ENCODE assay signal across 22 cellular contexts in the genomic region with DNA sequence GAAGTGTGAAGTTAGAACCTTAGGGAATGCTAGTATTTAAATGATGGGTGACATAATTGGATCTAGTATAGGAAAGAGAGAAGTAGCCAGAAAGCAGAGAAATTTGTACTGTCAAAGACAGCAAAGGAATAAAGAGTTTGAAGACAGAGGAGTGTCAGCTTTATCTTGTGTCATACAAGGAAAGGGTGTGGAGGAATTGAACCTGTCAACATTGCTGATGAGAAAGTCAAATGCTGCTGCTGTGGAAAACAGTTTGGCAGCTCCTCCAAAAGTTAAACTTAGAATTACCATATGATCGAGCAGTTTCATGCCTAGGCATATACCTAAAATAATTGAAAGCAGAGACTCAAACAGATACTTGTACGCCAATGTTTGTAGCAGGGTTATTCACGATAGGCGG.
DNase-seq lines count a peak whose midpoint lies in the region; ATAC-seq and TF ChIP-seq lines count a peak whose summit lies in the region.
"Had no signal": no experiment of that assay in that cellular context is flagged by ENCODE, and none has a peak within 500 bp of the region (broad histone marks: within the 10 kb centered on the region; RNA-seq: fewer than 3 reads in every experiment).

No MANE protein-coding gene starts in this region.

- no peak overlapping the region for H3K27ac ChIP-seq in prostate gland
- H3K27ac ChIP-seq: KMS-11 had no signal

- H3K4me3 ChIP-seq in epithelial cell of esophagus (ENCODE audit: low read length) = no peak overlapping the region
- H3K4me3 ChIP-seq in prostate gland = no peak overlapping the region

- no peaks in the 10 kb centered on the region for H3K36me3 ChIP-seq in prostate gland

- no peaks in the 10 kb centered on the region for H3K27me3 ChIP-seq in prostate gland (replicated peaks; ENCODE audit: insufficient read depth)

- peaks cover 34% of the 10 kb centered on the region for H3K36me3 Mint-ChIP-seq in type B pancreatic cell

- DNase-seq in Right ventricle myocardium inferior (ENCODE audit: missing footprints) (no peak), cardiac septum (ENCODE audit: low spot score) (no peak), epithelial cell of esophagus (ENCODE audit: low read depth) (peak; percentile 19), left ventricle myocardium superior (no peak), type B pancreatic cell (ENCODE audit: extremely low spot score, unreplicated experiment) (no peak), prostate gland (ENCODE audit: low spot score) (no peak), NCI-H2227 (lab: John Stamatoyannopoulos, UW; ENCODE audit: unreplicated experiment) (no peak)
- DNase-seq in activated CD4-positive, alpha-beta T cell treated with anti-CD3 and anti-CD28 coated beads, Interleukin-2, amount 50 U/mL, for 1 hour = no peak
- DNase-seq: AML-193; C1 segment of cervical spinal cord; Calu3; CD8-positive, alpha-beta T cell; DMS153; IMR-90; NCI-H1105; NCI-H1694 treated with DMSO at 0.1 percent for 48 hours; NCI-H2081 treated with DMSO at 0.1 percent for 48 hours; NCI-H2171 treated with DMSO at 0.1 percent for 48 hours; NCI-H446; NCI-H526 treated with DMSO at 0.1 percent for 48 hours; SHP77 had no signal

- H3K4me1 Mint-ChIP-seq in type B pancreatic cell (ENCODE audit: unreplicated experiment) = no peaks in the 10 kb centered on the region

- H3K27ac Mint-ChIP-seq in type B pancreatic cell = peak overlapping the region; percentile 35

- TF ChIP-seq POLR2A in prostate gland (IDR thresholded peaks at IDR 0.05) = no peak

- TF ChIP-seq CTCF in epithelial cell of esophagus (IDR thresholded peaks at IDR 0.05; ENCODE audit: insufficient read depth, low read depth, low read length, missing control alignments) (no peak), type B pancreatic cell (conservative IDR thresholded peaks at IDR 0.05) (no peak), prostate gland (IDR thresholded peaks at IDR 0.05) (no peak)

- H3K9me3 ChIP-seq in prostate gland = no peaks in the 10 kb centered on the region

- intact Hi-C loops in Right ventricle myocardium inferior (cut with DNase I) (loop anchor here (5.0 kb wide), 1 partner anchor 62 kb away; a partner anchor contains a TSS), cardiac septum (cut with DNase I) (no loop called here), left ventricle myocardium superior (cut with micrococcal nuclease) (no loop called here), prostate gland (cut with DNase I) (no loop called here)

- WGBS in prostate gland = 87% methylated on average over 4 of the region's 4 CpGs

- H3K4me1 ChIP-seq in prostate gland (replicated peaks) = no peaks in the 10 kb centered on the region

- no peaks in the 10 kb centered on the region for H3K9me3 Mint-ChIP-seq in type B pancreatic cell
- H3K9me3 Mint-ChIP-seq: CD8-positive, alpha-beta T cell had no signal

- no peak overlapping the region for H3K4me3 Mint-ChIP-seq in type B pancreatic cell
- H3K4me3 Mint-ChIP-seq: CD8-positive, alpha-beta T cell had no signal

- ATAC-seq in Right ventricle myocardium inferior = peak; percentile 74
- peak; percentile 90 for ATAC-seq in left ventricle myocardium superior
- ATAC-seq: CD8-positive, alpha-beta T cell had no signal

- no peaks in the 10 kb centered on the region for H3K27me3 Mint-ChIP-seq in type B pancreatic cell
